ENCODE assay signal across 8 cellular contexts in the genomic region with DNA sequence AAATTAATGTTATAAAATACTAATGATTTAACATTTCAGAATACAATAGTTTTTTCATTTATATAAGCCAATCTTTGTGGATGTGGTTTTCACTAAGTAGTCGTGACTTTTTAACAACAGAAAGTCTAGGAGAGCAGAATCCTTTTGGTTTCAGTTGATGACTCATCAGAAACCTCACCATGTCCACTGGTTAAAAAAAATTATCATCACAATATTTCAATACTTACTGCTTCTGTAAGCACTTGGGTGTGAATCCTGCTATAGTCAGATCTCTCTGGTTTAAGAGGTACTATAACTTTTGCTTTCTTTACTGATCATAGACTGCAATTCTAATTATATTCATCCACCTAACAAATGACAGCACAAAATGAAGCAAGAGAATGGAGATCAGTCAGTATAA.
DNase-seq lines count a peak whose midpoint lies in the region; ATAC-seq, FAIRE-seq and TF ChIP-seq lines count a peak whose summit lies in the region.

No MANE protein-coding gene starts in this region.

- H3K4me2 ChIP-seq in GM12878 (ENCODE audit: control insufficient read depth, insufficient read depth) = no peak overlapping the region

- peak; percentile 44 for DNase-seq in GM12878 (ENCODE audit: low read depth, low spot score)
- DNase-seq in tibial artery = no peak
- DNase-seq in midbrain (lab: John Stamatoyannopoulos, UW) = no peak
- no peak for DNase-seq in NCI-H345 treated with DMSO at 0.1 percent for 48 hours (lab: John Stamatoyannopoulos, UW; ENCODE audit: unreplicated experiment)
- no peak for DNase-seq in stimulated activated CD4-positive, alpha-beta T cell treated with anti-CD3 and anti-CD28 coated beads, Interleukin-4, amount 100 ng/mL, for 24 hours

- H4K20me1 ChIP-seq in GM12878 (ENCODE audit: control insufficient read depth, insufficient read depth) = no peaks in the 10 kb centered on the region

- H3K9ac ChIP-seq in GM12878 (ENCODE audit: control insufficient read depth, insufficient read depth, low read length) = no peak overlapping the region

- no peak overlapping the region for H2AFZ ChIP-seq in GM12878 (ENCODE audit: control insufficient read depth, low read depth, low read length)

- H3K4me3 ChIP-seq in GM12878 (no peak overlapping the region), tibial artery (no peak overlapping the region)

- peak; percentile 92 for ATAC-seq in GM18508 (IDR thresholded peaks at IDR 0.05; ENCODE audit: insufficient read depth, unreplicated experiment)
- peak; percentile 88 for ATAC-seq in GM21515 (IDR thresholded peaks at IDR 0.05; ENCODE audit: unreplicated experiment)
- peak; percentile 93 for ATAC-seq in HG03354 (IDR thresholded peaks at IDR 0.05; ENCODE audit: poor library complexity, severe bottlenecking, unreplicated experiment)
- ATAC-seq in GM12878 = peak; percentile 96

- SMC1A ChIA-PET in GM12878 (lab: Charles Lee; ENCODE audit: uncharacterized antibody, unreplicated experiment) = interaction anchor here (0.7 to 3.1 kb wide), 4 partner anchors 11 to 158 kb away, joined by 3 to 15 read pairs (median 4); no protein-coding TSS in a partner anchor

- H3K36me3 ChIP-seq in GM12878 (ENCODE audit: control insufficient read depth in 2 of 2, insufficient read depth in 2 of 2, low read length in 1 of 2) (no peaks in the 10 kb centered on the region), tibial artery (no peaks in the 10 kb centered on the region)

- CTCF ChIA-PET in GM12878 (lab: Yijun Ruan, JAX) = interaction anchor here (0.8 to 1.5 kb wide), 2 partner anchors 14 kb away, joined by 3 to 4 read pairs; no protein-coding TSS in a partner anchor

- intact Hi-C loops in GM12878 (cut with micrococcal nuclease; ENCODE audit: unreplicated experiment) (no loop called here), tibial artery (cut with DNase I; ENCODE audit: low total_unique reads) (loop anchor here (5.0 kb wide), 1 partner anchor 1729 kb away; no protein-coding TSS in a partner anchor)

- no peaks in the 10 kb centered on the region; the same call in 2 of the 3 replicates for H3K9me3 ChIP-seq in GM12878 (replicated peaks; ENCODE audit: control insufficient read depth, insufficient read depth, low read length)
- H3K9me3 ChIP-seq in tibial artery = no peaks in the 10 kb centered on the region

- H3K79me2 ChIP-seq in GM12878 (ENCODE audit: control insufficient read depth, insufficient read depth, low read length) = no peaks in the 10 kb centered on the region

- RAD21 ChIA-PET in GM12878 (lab: Charles Lee; ENCODE audit: unreplicated experiment) = interaction anchor here (0.9 to 1.6 kb wide), 2 partner anchors 9 to 41 kb away, joined by 3 to 5 read pairs; no protein-coding TSS in a partner anchor

- TF ChIP-seq EP300 in GM12878 (IDR thresholded peaks at IDR 0.05; ENCODE audit: borderline replicate concordance in 1 of 2, control insufficient read depth in 1 of 2, low read depth in 2 of 2, low read length in 2 of 2) = peak in 1 of 2 experiments; percentile 68; a peak in 1 of 4 replicates

- H3K27ac ChIP-seq in GM12878 (ENCODE audit: control insufficient read depth, insufficient read depth) (peak overlapping the region; percentile 43), tibial artery (no peak overlapping the region)

- no peak for TF ChIP-seq POLR2A in GM12878 (IDR thresholded peaks at IDR 0.05; ENCODE audit: low read depth, low read length)

- POLR2A ChIA-PET in GM12878 (lab: Charles Lee) = interaction anchor here (1.3 kb wide), 1 partner anchor 8 kb away, joined by 4 read pairs; no protein-coding TSS in a partner anchor

- TF ChIP-seq RAD21 in GM12878 (IDR thresholded peaks at IDR 0.05; ENCODE audit: insufficient read depth, low read depth, low read length) = no peak

- peak; percentile 68 for FAIRE-seq in GM12878 (lab: Jason Lieb, UNC)

- TF ChIP-seq CTCF in GM12878 (IDR thresholded peaks at IDR 0.05 in 2 of 3, conservative IDR thresholded peaks at IDR 0.05 in 1 of 3; ENCODE audit: control insufficient read depth in 2 of 3, extremely low read depth in 1 of 3, insufficient read depth in 1 of 3, low read depth in 3 of 3, low read length in 3 of 3) (no peak), tibial artery (IDR thresholded peaks at IDR 0.05) (no peak)

- in situ Hi-C loops in GM12878 (cut with MboI) = no loop called here

- H3K4me1 ChIP-seq in GM12878 (ENCODE audit: control insufficient read depth, insufficient read depth, low read length) = peaks cover 3% of the 10 kb centered on the region; the same call in 1 of the 2 replicates
- no peaks in the 10 kb centered on the region for H3K4me1 ChIP-seq in tibial artery

- H3K27me3 ChIP-seq in GM12878 (replicated peaks in 1 of 2; ENCODE audit: control insufficient read depth in 2 of 2, insufficient read depth in 2 of 2, low read length in 1 of 2) = no peaks in the 10 kb centered on the region
- no peaks in the 10 kb centered on the region for H3K27me3 ChIP-seq in tibial artery

- BruUV-seq in GM12878 (replicated peaks; lab: Mats Ljungman, UMichigan) = no TSS peak

- WGBS in GM12878 (ENCODE audit: insufficient coverage, insufficient replicate concordance, low lambda C conversion rate, missing lambda C conversion rate) = 7% methylated on average over 1 of the region's 1 CpG

TF ChIP-seq in GM12878, 131 proteins besides CTCF, POLR2A, EP300 and RAD21 (continues in another document):
- peak; percentile 18 to 42; a peak in 2 of 4 replicates for TF ChIP-seq IKZF2 (IDR thresholded peaks at IDR 0.05)
- peak; percentile 73 for TF ChIP-seq NFIC (IDR thresholded peaks at IDR 0.05; ENCODE audit: low read depth, low read length)
- TF ChIP-seq, protein P1, sequence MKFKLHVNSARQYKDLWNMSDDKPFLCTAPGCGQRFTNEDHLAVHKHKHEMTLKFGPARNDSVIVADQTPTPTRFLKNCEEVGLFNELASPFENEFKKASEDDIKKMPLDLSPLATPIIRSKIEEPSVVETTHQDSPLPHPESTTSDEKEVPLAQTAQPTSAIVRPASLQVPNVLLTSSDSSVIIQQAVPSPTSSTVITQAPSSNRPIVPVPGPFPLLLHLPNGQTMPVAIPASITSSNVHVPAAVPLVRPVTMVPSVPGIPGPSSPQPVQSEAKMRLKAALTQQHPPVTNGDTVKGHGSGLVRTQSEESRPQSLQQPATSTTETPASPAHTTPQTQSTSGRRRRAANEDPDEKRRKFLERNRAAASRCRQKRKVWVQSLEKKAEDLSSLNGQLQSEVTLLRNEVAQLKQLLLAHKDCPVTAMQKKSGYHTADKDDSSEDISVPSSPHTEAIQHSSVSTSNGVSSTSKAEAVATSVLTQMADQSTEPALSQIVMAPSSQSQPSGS (IDR thresholded peaks at IDR 0.05; ENCODE audit: low read length) = peak; percentile 54; the same call in 1 of the 2 replicates
- TF ChIP-seq, protein P2, sequence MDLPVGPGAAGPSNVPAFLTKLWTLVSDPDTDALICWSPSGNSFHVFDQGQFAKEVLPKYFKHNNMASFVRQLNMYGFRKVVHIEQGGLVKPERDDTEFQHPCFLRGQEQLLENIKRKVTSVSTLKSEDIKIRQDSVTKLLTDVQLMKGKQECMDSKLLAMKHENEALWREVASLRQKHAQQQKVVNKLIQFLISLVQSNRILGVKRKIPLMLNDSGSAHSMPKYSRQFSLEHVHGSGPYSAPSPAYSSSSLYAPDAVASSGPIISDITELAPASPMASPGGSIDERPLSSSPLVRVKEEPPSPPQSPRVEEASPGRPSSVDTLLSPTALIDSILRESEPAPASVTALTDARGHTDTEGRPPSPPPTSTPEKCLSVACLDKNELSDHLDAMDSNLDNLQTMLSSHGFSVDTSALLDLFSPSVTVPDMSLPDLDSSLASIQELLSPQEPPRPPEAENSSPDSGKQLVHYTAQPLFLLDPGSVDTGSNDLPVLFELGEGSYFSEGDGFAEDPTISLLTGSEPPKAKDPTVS (IDR thresholded peaks at IDR 0.05; ENCODE audit: low read depth, low read length) = no peak
- TF ChIP-seq, protein P3, sequence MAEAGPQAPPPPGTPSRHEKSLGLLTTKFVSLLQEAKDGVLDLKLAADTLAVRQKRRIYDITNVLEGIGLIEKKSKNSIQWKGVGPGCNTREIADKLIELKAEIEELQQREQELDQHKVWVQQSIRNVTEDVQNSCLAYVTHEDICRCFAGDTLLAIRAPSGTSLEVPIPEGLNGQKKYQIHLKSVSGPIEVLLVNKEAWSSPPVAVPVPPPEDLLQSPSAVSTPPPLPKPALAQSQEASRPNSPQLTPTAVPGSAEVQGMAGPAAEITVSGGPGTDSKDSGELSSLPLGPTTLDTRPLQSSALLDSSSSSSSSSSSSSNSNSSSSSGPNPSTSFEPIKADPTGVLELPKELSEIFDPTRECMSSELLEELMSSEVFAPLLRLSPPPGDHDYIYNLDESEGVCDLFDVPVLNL (IDR thresholded peaks at IDR 0.05; ENCODE audit: low read depth, low read length) = no peak
- TF ChIP-seq JUNB (IDR thresholded peaks at IDR 0.05) = peak; percentile 73
- TF ChIP-seq, protein P4, sequence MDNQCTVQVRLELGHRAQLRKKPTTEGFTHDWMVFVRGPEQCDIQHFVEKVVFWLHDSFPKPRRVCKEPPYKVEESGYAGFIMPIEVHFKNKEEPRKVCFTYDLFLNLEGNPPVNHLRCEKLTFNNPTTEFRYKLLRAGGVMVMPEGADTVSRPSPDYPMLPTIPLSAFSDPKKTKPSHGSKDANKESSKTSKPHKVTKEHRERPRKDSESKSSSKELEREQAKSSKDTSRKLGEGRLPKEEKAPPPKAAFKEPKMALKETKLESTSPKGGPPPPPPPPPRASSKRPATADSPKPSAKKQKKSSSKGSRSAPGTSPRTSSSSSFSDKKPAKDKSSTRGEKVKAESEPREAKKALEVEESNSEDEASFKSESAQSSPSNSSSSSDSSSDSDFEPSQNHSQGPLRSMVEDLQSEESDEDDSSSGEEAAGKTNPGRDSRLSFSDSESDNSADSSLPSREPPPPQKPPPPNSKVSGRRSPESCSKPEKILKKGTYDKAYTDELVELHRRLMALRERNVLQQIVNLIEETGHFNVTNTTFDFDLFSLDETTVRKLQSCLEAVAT (IDR thresholded peaks at IDR 0.05) = 0 out of 2 replicates have a peak, but pooled peaks have one; percentile 68
- TF ChIP-seq, protein P5, sequence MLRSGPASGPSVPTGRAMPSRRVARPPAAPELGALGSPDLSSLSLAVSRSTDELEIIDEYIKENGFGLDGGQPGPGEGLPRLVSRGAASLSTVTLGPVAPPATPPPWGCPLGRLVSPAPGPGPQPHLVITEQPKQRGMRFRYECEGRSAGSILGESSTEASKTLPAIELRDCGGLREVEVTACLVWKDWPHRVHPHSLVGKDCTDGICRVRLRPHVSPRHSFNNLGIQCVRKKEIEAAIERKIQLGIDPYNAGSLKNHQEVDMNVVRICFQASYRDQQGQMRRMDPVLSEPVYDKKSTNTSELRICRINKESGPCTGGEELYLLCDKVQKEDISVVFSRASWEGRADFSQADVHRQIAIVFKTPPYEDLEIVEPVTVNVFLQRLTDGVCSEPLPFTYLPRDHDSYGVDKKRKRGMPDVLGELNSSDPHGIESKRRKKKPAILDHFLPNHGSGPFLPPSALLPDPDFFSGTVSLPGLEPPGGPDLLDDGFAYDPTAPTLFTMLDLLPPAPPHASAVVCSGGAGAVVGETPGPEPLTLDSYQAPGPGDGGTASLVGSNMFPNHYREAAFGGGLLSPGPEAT (IDR thresholded peaks at IDR 0.05; ENCODE audit: low read depth) = peak; percentile 41; the same call in 1 of the 2 replicates
- 0 out of 4 replicates have a peak, but pooled peaks of 1 of the 2 experiments have one; percentile 10 for TF ChIP-seq BHLHE40 (IDR thresholded peaks at IDR 0.05; ENCODE audit: borderline replicate concordance in 1 of 2, low read depth in 2 of 2, low read length in 1 of 2)
